ENCODE assay signal across 24 cellular contexts in the genomic region with DNA sequence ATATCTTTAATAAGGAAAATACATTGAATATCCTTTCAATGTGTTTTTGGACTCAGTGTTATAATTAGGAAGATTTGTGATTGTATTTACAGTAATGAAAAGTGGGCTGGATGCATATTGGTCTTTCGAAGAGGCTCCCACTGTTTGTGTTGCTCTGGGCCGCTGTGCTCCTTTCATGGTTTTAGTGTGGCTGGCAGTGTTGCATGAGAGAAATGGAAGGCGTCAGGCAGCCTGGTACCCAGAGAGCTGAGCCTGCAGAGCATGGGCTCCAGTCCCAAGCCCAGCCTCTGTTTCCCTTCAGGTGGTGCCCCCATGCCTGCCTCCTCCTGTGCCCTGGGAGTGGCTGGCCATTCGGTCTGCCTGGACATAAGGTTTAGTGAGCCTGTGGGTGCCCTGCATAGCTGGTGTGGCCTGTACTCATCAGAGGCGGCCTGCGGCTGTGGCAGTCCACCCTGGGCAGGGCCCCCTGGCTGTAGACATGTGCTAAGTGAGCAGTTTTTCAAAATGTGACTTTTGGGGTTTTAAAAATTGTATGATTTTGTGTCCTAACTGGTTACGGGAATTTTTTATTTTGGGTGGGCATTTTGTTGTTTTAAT. TPM values are rescaled to one million over a fixed set of nuclear protein-coding genes. Genes with fewer than 3 reads are reported as not detected.
DNase-seq lines count a peak whose midpoint lies in the region; ATAC-seq and TF ChIP-seq lines count a peak whose summit lies in the region.
"Had no signal": no experiment of that assay in that cellular context is flagged by ENCODE, and none has a peak within 500 bp of the region (broad histone marks: within the 10 kb centered on the region; RNA-seq: fewer than 3 reads in every experiment).

No MANE protein-coding gene starts in this region.

- H3K4me2 ChIP-seq in OCI-LY7 (ENCODE audit: low read length) = no peak overlapping the region

- ATAC-seq in activated CD8-positive, alpha-beta memory T cell treated with anti-CD3 and anti-CD28 coated beads, Interleukin-2, amount 10 ng/mL, durations not matched to agents 7 days and 5 days = no peak
- ATAC-seq in SK-N-SH treated with all-trans-retinoic acid at 6 μM for 48 hours = peak; percentile 40; the same call in 1 of the 3 replicates
- ATAC-seq in left ventricle myocardium superior = peak; percentile 51
- ATAC-seq in stimulated activated effector memory CD8-positive, alpha-beta T cell treated with anti-CD3 and anti-CD28 coated beads, Interleukin-12 subunit alpha, Interleukin-12 subunit beta, amount 100 ng/mL, for 72 hours = no peak
- ATAC-seq in HG02678 (IDR thresholded peaks at IDR 0.05; ENCODE audit: unreplicated experiment) = no peak
- ATAC-seq: activated CD8-positive, alpha-beta T cell treated with anti-CD3 and anti-CD28 coated beads, Interleukin-2, amount 10 ng/mL, durations not matched to agents 7 days and 5 days; activated T-cell treated with anti-CD3 and anti-CD28 coated beads, Interleukin-2, amount 50 U/mL, for 72 hours; left lobe of liver; mucosa of descending colon; PC-3; upper lobe of right lung had no signal

- DNase-seq in activated CD8-positive, alpha-beta memory T cell treated with anti-CD3 and anti-CD28 coated beads, Interleukin-2, amount 10 ng/mL, durations not matched to agents 7 days and 5 days = no peak
- no peak for DNase-seq in activated CD8-positive, alpha-beta memory T cell treated with anti-CD3 and anti-CD28 coated beads, Interleukin-2, amount 50 U/mL, for 4 hours
- DNase-seq in left ventricle myocardium superior (no peak), NCI-H2227 treated with DMSO at 0.1 percent for 48 hours (lab: John Stamatoyannopoulos, UW) (no peak), OCI-LY7 (ENCODE audit: low spot score) (no peak)
- DNase-seq in stimulated activated effector memory CD8-positive, alpha-beta T cell treated with anti-CD3 and anti-CD28 coated beads, Interleukin-12 subunit alpha, Interleukin-12 subunit beta, amount 100 ng/mL, for 72 hours (ENCODE audit: low spot score in 2 of 2) = no peak
- DNase-seq: activated B cell treated with CpG ODN at 0.5 μM for 24 hours; activated CD8-positive, alpha-beta T cell treated with anti-CD3 and anti-CD28 coated beads, Interleukin-2, amount 10 ng/mL, durations not matched to agents 7 days and 5 days; activated T-cell treated with anti-CD3 and anti-CD28 coated beads, Interleukin-2, amount 50 U/mL, for 72 hours; colonic mucosa; GDM1; mucosa of descending colon; NCI-H187; NCI-H82; PC-3; SJCRH30; spleen; stimulated activated CD4-positive, alpha-beta T cell treated with anti-CD3 and anti-CD28 coated beads, Interleukin-4, amount 100 ng/mL, for 24 hours; stomach; upper lobe of right lung had no signal

- H4K20me1 ChIP-seq in OCI-LY7 (ENCODE audit: insufficient read depth, low read length) = 0 out of 2 replicates have a peak, but pooled peaks cover 5% of the 10 kb centered on the region

- no peaks in the 10 kb centered on the region for H3K9me2 ChIP-seq in OCI-LY7 (ENCODE audit: insufficient read depth, low read length)

- H3K4me1 ChIP-seq in OCI-LY7 (ENCODE audit: insufficient read depth, low read length, poor library complexity, severe bottlenecking) = no peaks in the 10 kb centered on the region

- no peak overlapping the region for H2AFZ ChIP-seq in OCI-LY7 (ENCODE audit: low read length)

- no peak for TF ChIP-seq CTCF in OCI-LY7 (conservative IDR thresholded peaks at IDR 0.05; ENCODE audit: low read length)

- peaks cover 60% of the 10 kb centered on the region for H3K36me3 Mint-ChIP-seq in activated CD8-positive, alpha-beta memory T cell treated with anti-CD3 and anti-CD28 coated beads, Interleukin-2, amount 10 ng/mL, durations not matched to agents 7 days and 5 days
- peaks cover 94% of the 10 kb centered on the region for H3K36me3 Mint-ChIP-seq in stimulated activated effector memory CD8-positive, alpha-beta T cell treated with anti-CD3 and anti-CD28 coated beads, Interleukin-12 subunit alpha, Interleukin-12 subunit beta, amount 100 ng/mL, for 72 hours

- H3K4me3 Mint-ChIP-seq in activated CD8-positive, alpha-beta memory T cell treated with anti-CD3 and anti-CD28 coated beads, Interleukin-2, amount 10 ng/mL, durations not matched to agents 7 days and 5 days = no peak overlapping the region
- no peak overlapping the region for H3K4me3 Mint-ChIP-seq in stimulated activated effector memory CD8-positive, alpha-beta T cell treated with anti-CD3 and anti-CD28 coated beads, Interleukin-12 subunit alpha, Interleukin-12 subunit beta, amount 100 ng/mL, for 72 hours
- H3K4me3 Mint-ChIP-seq: activated B cell treated with CpG ODN at 0.5 μM for 24 hours; activated CD8-positive, alpha-beta T cell treated with anti-CD3 and anti-CD28 coated beads, Interleukin-2, amount 10 ng/mL, durations not matched to agents 7 days and 5 days; activated naive CD4-positive, alpha-beta T cell treated with anti-CD3 and anti-CD28 coated beads, Interleukin-2, amount 50 U/mL, for 24 hours; activated T-cell treated with anti-CD3 and anti-CD28 coated beads, Interleukin-2, amount 50 U/mL, for 72 hours had no signal

- H3K27ac ChIP-seq in OCI-LY7 (ENCODE audit: low read depth, low read length, poor library complexity, severe bottlenecking) = no peak overlapping the region
- H3K27ac ChIP-seq: colonic mucosa, SJCRH30, spleen, stomach, upper lobe of right lung had no signal

- H3K79me2 ChIP-seq in OCI-LY7 (ENCODE audit: insufficient read depth, low read depth, low read length) = peaks cover 54% of the 10 kb centered on the region; the same call in 1 of the 2 replicates

- CTCF ChIA-PET in activated CD8-positive, alpha-beta memory T cell treated with anti-CD3 and anti-CD28 coated beads, Interleukin-2, amount 10 ng/mL, durations not matched to agents 7 days and 5 days (lab: Charles Lee) = no interaction called here
- CTCF ChIA-PET in OCI-LY7 (lab: Charles Lee; ENCODE audit: unreplicated experiment) = no interaction called here

- no TSS peak for BruUV-seq in OCI-LY7 (replicated peaks; lab: Mats Ljungman, UMichigan)

- H3K27ac Mint-ChIP-seq in activated CD8-positive, alpha-beta memory T cell treated with anti-CD3 and anti-CD28 coated beads, Interleukin-2, amount 10 ng/mL, durations not matched to agents 7 days and 5 days = peak overlapping the region; percentile 24
- peak overlapping the region; percentile 34 for H3K27ac Mint-ChIP-seq in stimulated activated effector memory CD8-positive, alpha-beta T cell treated with anti-CD3 and anti-CD28 coated beads, Interleukin-12 subunit alpha, Interleukin-12 subunit beta, amount 100 ng/mL, for 72 hours
- H3K27ac Mint-ChIP-seq: activated B cell treated with CpG ODN at 0.5 μM for 24 hours; activated naive CD4-positive, alpha-beta T cell treated with anti-CD3 and anti-CD28 coated beads, Interleukin-2, amount 50 U/mL, for 24 hours had no signal

- H3K9me3 Mint-ChIP-seq in activated CD8-positive, alpha-beta memory T cell treated with anti-CD3 and anti-CD28 coated beads, Interleukin-2, amount 10 ng/mL, durations not matched to agents 7 days and 5 days (ENCODE audit: low read depth) = no peaks in the 10 kb centered on the region
- no peaks in the 10 kb centered on the region for H3K9me3 Mint-ChIP-seq in stimulated activated effector memory CD8-positive, alpha-beta T cell treated with anti-CD3 and anti-CD28 coated beads, Interleukin-12 subunit alpha, Interleukin-12 subunit beta, amount 100 ng/mL, for 72 hours
- H3K9me3 Mint-ChIP-seq: activated B cell treated with CpG ODN at 0.5 μM for 24 hours; activated naive CD4-positive, alpha-beta T cell treated with anti-CD3 and anti-CD28 coated beads, Interleukin-2, amount 50 U/mL, for 24 hours; activated T-cell treated with anti-CD3 and anti-CD28 coated beads, Interleukin-2, amount 50 U/mL, for 72 hours had no signal

- H3K4me3 ChIP-seq in OCI-LY7 (ENCODE audit: low read depth, low read length, poor library complexity, severe bottlenecking) = no peak overlapping the region
- H3K4me3 ChIP-seq: colonic mucosa, mucosa of descending colon, SJCRH30, spleen, stomach, upper lobe of right lung had no signal

- intact Hi-C loops in left ventricle myocardium superior (cut with micrococcal nuclease) (no loop called here), OCI-LY7 (cut with micrococcal nuclease; ENCODE audit: unreplicated experiment) (no loop called here)

- H3K36me3 ChIP-seq in OCI-LY7 (ENCODE audit: insufficient read depth, low read length) = peaks cover 94% of the 10 kb centered on the region

- H3K9me3 ChIP-seq in OCI-LY7 (ENCODE audit: low read length) = no peaks in the 10 kb centered on the region
- H3K9me3 ChIP-seq: colonic mucosa, mucosa of descending colon, SJCRH30, spleen, stomach, upper lobe of right lung had no signal

- peaks cover 21% of the 10 kb centered on the region for H3K4me1 Mint-ChIP-seq in activated CD8-positive, alpha-beta memory T cell treated with anti-CD3 and anti-CD28 coated beads, Interleukin-2, amount 10 ng/mL, durations not matched to agents 7 days and 5 days
- H3K4me1 Mint-ChIP-seq in stimulated activated effector memory CD8-positive, alpha-beta T cell treated with anti-CD3 and anti-CD28 coated beads, Interleukin-12 subunit alpha, Interleukin-12 subunit beta, amount 100 ng/mL, for 72 hours = peaks cover 43% of the 10 kb centered on the region
- H3K4me1 Mint-ChIP-seq: activated B cell treated with CpG ODN at 0.5 μM for 24 hours had no signal

- POLR2A ChIA-PET in OCI-LY7 (lab: Charles Lee) = interaction anchor here (0.8 kb wide), 1 partner anchor 9 kb away, joined by 3 read pairs; no protein-coding TSS in a partner anchor

- no peaks in the 10 kb centered on the region for H3K27me3 Mint-ChIP-seq in activated CD8-positive, alpha-beta memory T cell treated with anti-CD3 and anti-CD28 coated beads, Interleukin-2, amount 10 ng/mL, durations not matched to agents 7 days and 5 days
- H3K27me3 Mint-ChIP-seq: activated B cell treated with CpG ODN at 0.5 μM for 24 hours; activated naive CD4-positive, alpha-beta T cell treated with anti-CD3 and anti-CD28 coated beads, Interleukin-2, amount 50 U/mL, for 24 hours had no signal

TF ChIP-seq in SK-N-SH treated with all-trans-retinoic acid at 6 μM for 48 hours, 23 proteins besides CTCF, POLR2A, EP300 and RAD21 (continues in another document):
- TF ChIP-seq ZNF70 (CRISPR knock-in tag; IDR thresholded peaks at IDR 0.05) (no peak), GLIS3 (CRISPR knock-in tag; IDR thresholded peaks at IDR 0.05) (no peak), PPARA (CRISPR knock-in tag; IDR thresholded peaks at IDR 0.05; ENCODE audit: borderline replicate concordance) (no peak), ZC3H10 (CRISPR knock-in tag; IDR thresholded peaks at IDR 0.05) (no peak), TCF4 (CRISPR knock-in tag; IDR thresholded peaks at IDR 0.05; ENCODE audit: borderline replicate concordance) (no peak)

RNA-seq across cellular contexts. Expression of a gene that starts 27.4 kb away (rescaled TPM):
- 10 to 100 TPM; 36.2 to 41.2 TPM for total RNA-seq in activated CD8-positive, alpha-beta memory T cell treated with anti-CD3 and anti-CD28 coated beads, Interleukin-2, amount 10 ng/mL, durations not matched to agents 7 days and 5 days
- total RNA-seq in left ventricle myocardium superior = 27.3 TPM
- total RNA-seq in OCI-LY7 (2014; rRNA removed; shearing (Covaris generic)) = 47.1 and 50.2 TPM in 2 replicates
- 55.0 and 55.7 TPM in 2 replicates for total RNA-seq in OCI-LY7 (2022)

RNA-seq across cellular contexts. Expression of a gene that starts 29.3 kb away (rescaled TPM):
- 100 to 1,000 TPM; 143 to 155 TPM for total RNA-seq in activated CD8-positive, alpha-beta memory T cell treated with anti-CD3 and anti-CD28 coated beads, Interleukin-2, amount 10 ng/mL, durations not matched to agents 7 days and 5 days
- total RNA-seq in left ventricle myocardium superior (112 TPM), OCI-LY7 (2022) (104 and 115 TPM in 2 replicates)
- 69.8 and 81.9 TPM in 2 replicates for total RNA-seq in OCI-LY7 (2014; rRNA removed; shearing (Covaris generic))

Comparison
In these comparisons a context has a peak if more than half of its experiments do, and no peak if none do; other contexts are left out.
1. ATAC-seq: peak in SK-N-SH treated with all-trans-retinoic acid at 6 μM for 48 hours (single experiment) and left ventricle myocardium superior (single experiment); none in activated CD8-positive, alpha-beta memory T cell treated with anti-CD3 and anti-CD28 coated beads, Interleukin-2, amount 10 ng/mL, durations not matched to agents 7 days and 5 days (single experiment), stimulated activated effector memory CD8-positive, alpha-beta T cell treated with anti-CD3 and anti-CD28 coated beads, Interleukin-12 subunit alpha, Interleukin-12 subunit beta, amount 100 ng/mL, for 72 hours (single experiment) and HG02678 (single experiment).